In genomic region chr12:11771356-11771755, GRCh38 we compare ENCODE assay signal across 12 cellular contexts.
DNase-seq lines count a peak whose midpoint lies in the region; ATAC-seq and TF ChIP-seq lines count a peak whose summit lies in the region.
"Had no signal": no experiment of that assay in that cellular context is flagged by ENCODE, and none has a peak within 500 bp of the region (broad histone marks: within the 10 kb centered on the region; RNA-seq: fewer than 3 reads in every experiment).

No MANE protein-coding gene starts in this region.

- DNase-seq in CD14-positive monocyte (ENCODE audit: low spot score) (no peak), GM12865 (ENCODE audit: low read depth) (peak; percentile 76), activated B cell treated with CpG ODN at 0.5 μM for 24 hours (no peak), iris pigment epithelial cell (ENCODE audit: low read depth) (peak; percentile 61), GM19240 (ENCODE audit: insufficient read length, low spot score) (no peak)
- no peak for DNase-seq in stimulated activated CD4-positive, alpha-beta T cell treated with anti-CD3 and anti-CD28 coated beads, Interleukin-2, amount 100 ng/mL, for 48 hours
- DNase-seq: DMS79 treated with DMSO at 0.1 percent for 48 hours; naive thymus-derived CD8-positive, alpha-beta T cell; NCI-H1930; substantia nigra had no signal

- H3K4me3 ChIP-seq in GM12865 (ENCODE audit: low read depth, low read length), result no peak overlapping the region

- no peak overlapping the region for H3K4me3 Mint-ChIP-seq in CD14-positive monocyte
- no peak overlapping the region for H3K4me3 Mint-ChIP-seq in activated B cell treated with CpG ODN at 0.5 μM for 24 hours
- H3K4me3 Mint-ChIP-seq: naive thymus-derived CD8-positive, alpha-beta T cell had no signal

- H3K27ac Mint-ChIP-seq in CD14-positive monocyte (peak overlapping the region; percentile 43 to 100 (median 80)), activated B cell treated with CpG ODN at 0.5 μM for 24 hours (peak overlapping the region; percentile 6)
- H3K27ac Mint-ChIP-seq: naive thymus-derived CD8-positive, alpha-beta T cell had no signal

- H3K9me3 Mint-ChIP-seq in CD14-positive monocyte, result no peaks in the 10 kb centered on the region
- no peaks in the 10 kb centered on the region for H3K9me3 Mint-ChIP-seq in activated B cell treated with CpG ODN at 0.5 μM for 24 hours
- H3K9me3 Mint-ChIP-seq: naive thymus-derived CD8-positive, alpha-beta T cell had no signal

- peaks cover 88% of the 10 kb centered on the region for H3K4me1 Mint-ChIP-seq in CD14-positive monocyte
- peaks cover 73% of the 10 kb centered on the region for H3K4me1 Mint-ChIP-seq in activated B cell treated with CpG ODN at 0.5 μM for 24 hours

- POLR2A ChIA-PET in activated B cell treated with CpG ODN at 0.5 μM for 24 hours (lab: Charles Lee), result no interaction called here

- CTCF ChIA-PET in activated B cell treated with CpG ODN at 0.5 μM for 24 hours (lab: Charles Lee), result no interaction called here

- intact Hi-C loops in CD14-positive monocyte (cut with micrococcal nuclease), result no loop called here
- intact Hi-C loops in activated B cell treated with CpG ODN at 0.5 μM for 24 hours (cut with micrococcal nuclease), result loop anchor here (1.0 kb wide), 1 partner anchor 9 kb away; no protein-coding TSS in a partner anchor

- TF ChIP-seq CTCF in CD14-positive monocyte (IDR thresholded peaks at IDR 0.05) (no peak), GM12865 (IDR thresholded peaks at IDR 0.05; ENCODE audit: insufficient read depth, low read depth, low read length, missing control alignments) (no peak), activated B cell treated with CpG ODN at 0.5 μM for 24 hours (IDR thresholded peaks at IDR 0.05) (no peak)

- H3K27me3 Mint-ChIP-seq in CD14-positive monocyte (ENCODE audit: low read depth in 3 of 3), result no peaks in the 10 kb centered on the region
- no peaks in the 10 kb centered on the region for H3K27me3 Mint-ChIP-seq in activated B cell treated with CpG ODN at 0.5 μM for 24 hours
- H3K27me3 Mint-ChIP-seq: naive thymus-derived CD8-positive, alpha-beta T cell had no signal

- peaks cover 33 to 49% of the 10 kb centered on the region in 2 donors for H3K36me3 Mint-ChIP-seq in CD14-positive monocyte
- peaks cover 41% of the 10 kb centered on the region for H3K36me3 Mint-ChIP-seq in activated B cell treated with CpG ODN at 0.5 μM for 24 hours (ENCODE audit: low read depth)

- ATAC-seq in activated B cell treated with CpG ODN at 0.5 μM for 24 hours (ENCODE audit: low read depth), result no peak
- no peak for ATAC-seq in GM21786 (IDR thresholded peaks at IDR 0.05; ENCODE audit: unreplicated experiment)
- ATAC-seq in GM18517 (IDR thresholded peaks at IDR 0.05; ENCODE audit: unreplicated experiment), result no peak
- ATAC-seq: naive thymus-derived CD8-positive, alpha-beta T cell had no signal

Comparison
In these comparisons a context has a peak if more than half of its experiments do, and no peak if none do; other contexts are left out.
1. DNase-seq: peak in GM12865 (single experiment) and iris pigment epithelial cell (single experiment); none in CD14-positive monocyte (single experiment), activated B cell treated with CpG ODN at 0.5 μM for 24 hours (single experiment), GM19240 (single experiment) and stimulated activated CD4-positive, alpha-beta T cell treated with anti-CD3 and anti-CD28 coated beads, Interleukin-2, amount 100 ng/mL, for 48 hours (0 of 2).